ENCODE assay signal across 1 cellular context in genomic region chr12:52925717-52926595, GRCh38.
TF ChIP-seq lines count a peak whose summit lies in the region.

No MANE protein-coding gene starts in this region.

TF ChIP-seq in HCT116, 20 proteins besides CTCF, POLR2A, EP300 and RAD21:
- TF ChIP-seq POLR2AphosphoS5 (IDR thresholded peaks at IDR 0.05; ENCODE audit: low read depth, low read length) (peak; percentile 37; the same call in 1 of the 2 replicates), TCF7L2 (IDR thresholded peaks at IDR 0.05; ENCODE audit: borderline replicate concordance, extremely low read depth, insufficient read depth, insufficient read length) (peak; percentile 77), ZNF274 (IDR thresholded peaks at IDR 0.05; ENCODE audit: low read depth, low read length) (no peak), SP1 (IDR thresholded peaks at IDR 0.05; ENCODE audit: low read depth) (no peak)
